Comparison of ENCODE assay signal across 35 cellular contexts in the genomic region with DNA sequence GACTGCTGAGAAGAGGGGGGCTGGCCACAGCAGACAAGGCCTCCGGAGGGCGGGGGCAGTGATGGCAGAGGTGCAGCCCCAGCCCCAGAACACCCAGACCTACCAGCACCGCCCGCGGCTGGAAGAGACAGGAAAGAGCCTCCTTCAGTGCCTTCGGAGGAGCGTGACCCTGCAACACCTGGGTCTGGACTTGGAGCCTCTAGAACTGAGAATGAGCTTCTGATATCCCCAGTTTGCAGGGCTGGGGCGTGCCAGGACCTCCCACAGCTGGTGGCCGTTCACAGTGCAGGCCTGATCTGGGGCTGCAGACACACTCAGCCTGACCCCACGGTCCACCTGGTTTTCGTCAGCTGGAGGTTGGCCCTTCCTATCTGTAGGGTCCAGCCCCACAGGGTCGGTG. TPM values are rescaled to one million over a fixed set of nuclear protein-coding genes. Genes with fewer than 3 reads are reported as not detected.
"Had no signal": no experiment of that assay in that cellular context is flagged by ENCODE, and none has a peak within 500 bp of the region (broad histone marks: within the 10 kb centered on the region; RNA-seq: fewer than 3 reads in every experiment).

No MANE protein-coding gene starts in this region.

- H3K36me3 ChIP-seq: ascending aorta, cardiac muscle cell, Peyer's patch, WERI-Rb-1 had no signal

- H3K27me3 ChIP-seq: ascending aorta, cardiac muscle cell, Peyer's patch had no signal

- H3K27ac ChIP-seq: ascending aorta, cardiac muscle cell, Peyer's patch, WERI-Rb-1 had no signal

- H3K4me3 ChIP-seq: ascending aorta, cardiac muscle cell, Peyer's patch had no signal

- ATAC-seq: activated CD8-positive, alpha-beta memory T cell treated with anti-CD3 and anti-CD28 coated beads, Interleukin-2, amount 10 ng/mL, durations not matched to agents 7 days and 5 days; activated T-helper 17 cell treated with anti-CD3 and anti-CD28 coated beads, Interleukin-2, amount 50 U/mL, for 72 hours; PC-3 had no signal

- H3K9me3 ChIP-seq: ascending aorta, Peyer's patch had no signal

- DNase-seq: activated CD4-positive, alpha-beta memory T cell treated with anti-CD3 and anti-CD28 coated beads, Interleukin-2, amount 10 ng/mL, durations not matched to agents 7 days and 5 days; activated CD4-positive, alpha-beta T cell treated with anti-CD3 and anti-CD28 coated beads for 1 hour; activated CD4-positive, alpha-beta T cell treated with anti-CD3 and anti-CD28 coated beads for 48 hours; activated CD4-positive, CD25-positive, alpha-beta regulatory T cell; activated CD8-positive, alpha-beta memory T cell treated with anti-CD3 and anti-CD28 coated beads for 24 hours; activated CD8-positive, alpha-beta memory T cell treated with anti-CD3 and anti-CD28 coated beads, Interleukin-2, amount 10 ng/mL, durations not matched to agents 7 days and 5 days; activated CD8-positive, alpha-beta memory T cell treated with anti-CD3 and anti-CD28 coated beads, Interleukin-2, amount 50 U/mL, for 48 hours; activated gamma-delta T cell; activated naive CD4-positive, alpha-beta T cell treated with Interleukin-2 at 50 U/mL for 16 hours; activated naive CD8-positive, alpha-beta T cell treated with anti-CD3 and anti-CD28 coated beads, Interleukin-2, amount 10 ng/mL, durations not matched to agents 7 days and 5 days; activated T-cell treated with anti-CD3 and anti-CD28 coated beads, Interleukin-2, amount 50 U/mL, for 48 hours; amygdala; KG1; MM.1S; MV-4-11; NCI-H1092; NCI-H1436 treated with DMSO at 0.1 percent for 48 hours; NCI-H1694 treated with DMSO at 0.1 percent for 48 hours; NCI-H2029; NCI-H345; NCI-H524 treated with DMSO at 0.1 percent for 48 hours; PC-3; Peyer's patch; RPMI8226; SW 1271; T-helper 1 cell; T-helper 2 cell; T-helper 9 cell; WERI-Rb-1 had no signal

RNA-seq across cellular contexts. Expression of gene LCN10, which starts 9.1 kb away (rescaled TPM):
- total RNA-seq: activated CD4-positive, alpha-beta memory T cell treated with anti-CD3 and anti-CD28 coated beads, Interleukin-2, amount 10 ng/mL, durations not matched to agents 7 days and 5 days; LHCN-M2; NCI-H460; PC-3 had no signal

RNA-seq across cellular contexts. Expression of gene LCN6, which starts 14.7 kb away (rescaled TPM):
- total RNA-seq: activated CD8-positive, alpha-beta memory T cell treated with anti-CD3 and anti-CD28 coated beads, Interleukin-2, amount 10 ng/mL, durations not matched to agents 7 days and 5 days; activated naive CD8-positive, alpha-beta T cell treated with anti-CD3 and anti-CD28 coated beads, Interleukin-2, amount 10 ng/mL, durations not matched to agents 7 days and 5 days; activated T-helper 17 cell treated with anti-CD3 and anti-CD28 coated beads, Interleukin-2, amount 50 U/mL, for 72 hours; cardiac muscle cell; LHCN-M2; NCI-H460; PC-3 had no signal
- polyA plus RNA-seq: cardiac muscle cell had no signal

RNA-seq across cellular contexts. Expression of gene DIPK1B, which starts 21.2 kb away (rescaled TPM):
- total RNA-seq: activated CD8-positive, alpha-beta memory T cell treated with anti-CD3 and anti-CD28 coated beads, Interleukin-2, amount 10 ng/mL, durations not matched to agents 7 days and 5 days; activated T-helper 17 cell treated with anti-CD3 and anti-CD28 coated beads, Interleukin-2, amount 50 U/mL, for 72 hours; LHCN-M2 had no signal

RNA-seq across cellular contexts. Expression of gene LCN8, which starts 24.4 kb away (rescaled TPM):
- total RNA-seq: activated CD4-positive, alpha-beta memory T cell treated with anti-CD3 and anti-CD28 coated beads, Interleukin-2, amount 10 ng/mL, durations not matched to agents 7 days and 5 days; activated CD8-positive, alpha-beta memory T cell treated with anti-CD3 and anti-CD28 coated beads, Interleukin-2, amount 10 ng/mL, durations not matched to agents 7 days and 5 days; activated naive CD8-positive, alpha-beta T cell treated with anti-CD3 and anti-CD28 coated beads, Interleukin-2, amount 10 ng/mL, durations not matched to agents 7 days and 5 days; activated T-helper 17 cell treated with anti-CD3 and anti-CD28 coated beads, Interleukin-2, amount 50 U/mL, for 72 hours; ascending aorta; cardiac muscle cell; LHCN-M2; NCI-H460; PC-3; Peyer's patch had no signal
- polyA plus RNA-seq: adipose tissue, cardiac muscle cell had no signal

RNA-seq across cellular contexts. Expression of gene LCN15, which starts 30.7 kb away (rescaled TPM):
- total RNA-seq: activated CD4-positive, alpha-beta memory T cell treated with anti-CD3 and anti-CD28 coated beads, Interleukin-2, amount 10 ng/mL, durations not matched to agents 7 days and 5 days; activated CD8-positive, alpha-beta memory T cell treated with anti-CD3 and anti-CD28 coated beads, Interleukin-2, amount 10 ng/mL, durations not matched to agents 7 days and 5 days; activated naive CD8-positive, alpha-beta T cell treated with anti-CD3 and anti-CD28 coated beads, Interleukin-2, amount 10 ng/mL, durations not matched to agents 7 days and 5 days; activated T-helper 17 cell treated with anti-CD3 and anti-CD28 coated beads, Interleukin-2, amount 50 U/mL, for 72 hours; ascending aorta; LHCN-M2; NCI-H460; PC-3 had no signal
- polyA plus RNA-seq: adipose tissue, cardiac muscle cell had no signal
